20 cellular contexts compared by ENCODE assay signal in the genomic region with DNA sequence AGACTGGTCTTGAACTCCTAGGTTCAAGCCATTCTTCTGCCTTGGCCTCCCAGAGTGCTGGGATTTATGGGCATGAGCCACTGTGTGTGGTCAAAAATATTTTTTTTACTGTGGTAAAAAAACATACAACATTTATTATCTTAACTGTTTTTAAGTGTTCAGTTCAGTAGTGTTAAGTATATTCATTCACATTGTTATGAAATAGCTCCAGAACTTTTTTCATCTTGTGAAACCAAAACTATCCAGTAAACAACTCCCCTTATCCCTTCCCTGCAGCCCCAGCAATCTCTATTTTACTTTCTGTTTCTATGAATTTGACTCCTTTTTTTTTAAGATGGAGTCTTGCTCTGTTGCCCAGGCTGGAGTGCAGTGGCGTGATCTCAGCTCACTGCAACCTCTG. TPM values are rescaled to one million over a fixed set of nuclear protein-coding genes. Genes with fewer than 3 reads are reported as not detected.
DNase-seq lines count a peak whose midpoint lies in the region; ATAC-seq and TF ChIP-seq lines count a peak whose summit lies in the region.
"Had no signal": no experiment of that assay in that cellular context is flagged by ENCODE, and none has a peak within 500 bp of the region (broad histone marks: within the 10 kb centered on the region; RNA-seq: fewer than 3 reads in every experiment).

No MANE protein-coding gene starts in this region.

- H3K4me1 Mint-ChIP-seq in CD14-positive monocyte, result peaks cover 20% of the 10 kb centered on the region
- peaks cover 48% of the 10 kb centered on the region for H3K4me1 Mint-ChIP-seq in activated T-helper 1 cell treated with anti-CD3 and anti-CD28 coated beads, Interleukin-12 subunit alpha, Interleukin-12 subunit beta, Interleukin-2, Interleukin-4 antibody, amounts not matched to agents 30 ng/mL and 10 ng/mL and 1 ng/mL, durations not matched to agents 14 hours and 24 hours and 36 hours (ENCODE audit: low read depth)
- peaks cover 21 to 49% (median 38%) of the 10 kb centered on the region in 3 donors for H3K4me1 Mint-ChIP-seq in naive B cell

- intact Hi-C loops in CD14-positive monocyte (cut with micrococcal nuclease), result no loop called here
- intact Hi-C loops in activated T-helper 1 cell treated with anti-CD3 and anti-CD28 coated beads, Interleukin-12 subunit alpha, Interleukin-12 subunit beta, Interleukin-2, Interleukin-4 antibody, amounts not matched to agents 30 ng/mL and 10 ng/mL and 1 ng/mL, durations not matched to agents 14 hours and 24 hours and 36 hours (cut with micrococcal nuclease), result loop anchor here (1.0 kb wide), 1 partner anchor 8 kb away; no protein-coding TSS in a partner anchor

- DNase-seq in CD14-positive monocyte (ENCODE audit: low spot score) (no peak), EH (ENCODE audit: low read depth) (peak; percentile 55), naive B cell (no peak), AG08396 (ENCODE audit: low spot score) (no peak), anterior cingulate cortex (lab: John Stamatoyannopoulos, UW) (no peak), NCI-H2171 (lab: John Stamatoyannopoulos, UW) (no peak)
- DNase-seq in activated T-helper 1 cell treated with anti-CD3 and anti-CD28 coated beads, Interleukin-12 subunit alpha, Interleukin-12 subunit beta, Interleukin-2, Interleukin-4 antibody, amounts not matched to agents 30 ng/mL and 10 ng/mL and 1 ng/mL, durations not matched to agents 14 hours and 24 hours and 36 hours (ENCODE audit: low spot score), result no peak
- DNase-seq: activated CD4-positive, alpha-beta T cell treated with anti-CD3 and anti-CD28 coated beads, Interleukin-2, amount 50 U/mL, for 48 hours; activated effector memory CD4-positive, alpha-beta T cell treated with Interleukin-2 at 50 U/mL for 16 hours; AML-193; body of pancreas; DMS 273 treated with DMSO at 0.1 percent for 48 hours; gastrocnemius medialis; GM23248; left ventricle myocardium inferior; MG63; NCI-H2029 treated with DMSO at 0.1 percent for 48 hours; NCI-H510A treated with DMSO at 0.1 percent for 48 hours; SJCRH30; stimulated activated CD4-positive, alpha-beta T cell treated with anti-CD3 and anti-CD28 coated beads, Interleukin-2, amount 100 ng/mL, for 48 hours had no signal

- H3K27ac Mint-ChIP-seq in CD14-positive monocyte (peak overlapping the region; percentile 92 to 96 (median 94)), naive B cell (peak overlapping the region in 5 of 6 donors; percentile 45 to 93 (median 83))
- H3K27ac Mint-ChIP-seq in activated T-helper 1 cell treated with anti-CD3 and anti-CD28 coated beads, Interleukin-12 subunit alpha, Interleukin-12 subunit beta, Interleukin-2, Interleukin-4 antibody, amounts not matched to agents 30 ng/mL and 10 ng/mL and 1 ng/mL, durations not matched to agents 14 hours and 24 hours and 36 hours, result peak overlapping the region; percentile 40

- H3K36me3 Mint-ChIP-seq in CD14-positive monocyte (peaks cover 59 to 85% of the 10 kb centered on the region in 2 donors), naive B cell (peaks cover 10 to 18% of the 10 kb centered on the region in 2 donors)
- H3K36me3 Mint-ChIP-seq in activated T-helper 1 cell treated with anti-CD3 and anti-CD28 coated beads, Interleukin-12 subunit alpha, Interleukin-12 subunit beta, Interleukin-2, Interleukin-4 antibody, amounts not matched to agents 30 ng/mL and 10 ng/mL and 1 ng/mL, durations not matched to agents 14 hours and 24 hours and 36 hours (ENCODE audit: low read depth), result peaks cover 51% of the 10 kb centered on the region

- ATAC-seq in naive B cell (ENCODE audit: low read depth in 2 of 2), result peak in 1 of 2 donors; percentile 20
- ATAC-seq: body of pancreas, gastrocnemius medialis had no signal

- H3K27me3 Mint-ChIP-seq in CD14-positive monocyte (ENCODE audit: low read depth in 3 of 3) (peaks cover 0 to 3% (median 2%) of the 10 kb centered on the region in 3 donors), naive B cell (no peaks in the 10 kb centered on the region)
- H3K27me3 Mint-ChIP-seq in activated T-helper 1 cell treated with anti-CD3 and anti-CD28 coated beads, Interleukin-12 subunit alpha, Interleukin-12 subunit beta, Interleukin-2, Interleukin-4 antibody, amounts not matched to agents 30 ng/mL and 10 ng/mL and 1 ng/mL, durations not matched to agents 14 hours and 24 hours and 36 hours (ENCODE audit: insufficient read depth), result no peaks in the 10 kb centered on the region

- H3K9me3 Mint-ChIP-seq in CD14-positive monocyte, result peaks cover 0 to 2% (median 0%) of the 10 kb centered on the region in 7 donors
- no peaks in the 10 kb centered on the region for H3K9me3 Mint-ChIP-seq in activated T-helper 1 cell treated with anti-CD3 and anti-CD28 coated beads, Interleukin-12 subunit alpha, Interleukin-12 subunit beta, Interleukin-2, Interleukin-4 antibody, amounts not matched to agents 30 ng/mL and 10 ng/mL and 1 ng/mL, durations not matched to agents 14 hours and 24 hours and 36 hours
- H3K9me3 Mint-ChIP-seq in naive B cell, result no peaks in the 10 kb centered on the region

- no peak for TF ChIP-seq CTCF in CD14-positive monocyte (IDR thresholded peaks at IDR 0.05)

- H3K4me3 Mint-ChIP-seq in CD14-positive monocyte (peak overlapping the region; percentile 39 to 66), naive B cell (peak overlapping the region in 5 of 8 donors; percentile 6 to 83 (median 40))
- peak overlapping the region; percentile 34 for H3K4me3 Mint-ChIP-seq in activated T-helper 1 cell treated with anti-CD3 and anti-CD28 coated beads, Interleukin-12 subunit alpha, Interleukin-12 subunit beta, Interleukin-2, Interleukin-4 antibody, amounts not matched to agents 30 ng/mL and 10 ng/mL and 1 ng/mL, durations not matched to agents 14 hours and 24 hours and 36 hours

RNA-seq across cellular contexts. Expression of a gene that starts 9.3 kb away (rescaled TPM):
- polyA plus RNA-seq in CD14-positive monocyte, result 10 to 100 TPM; 21.9 to 30.1 TPM
- total RNA-seq in activated T-helper 1 cell treated with anti-CD3 and anti-CD28 coated beads, Interleukin-12 subunit alpha, Interleukin-12 subunit beta, Interleukin-2, Interleukin-4 antibody, amounts not matched to agents 30 ng/mL and 10 ng/mL and 1 ng/mL, durations not matched to agents 14 hours and 24 hours and 36 hours, result 56.3 and 56.7 TPM in 2 replicates
- polyA plus RNA-seq in naive B cell (ENCODE audit: low read depth in 6 of 6), result 10 to 100 TPM; 40.1 to 98.1 (median 88.1) TPM

RNA-seq across cellular contexts. Expression of a gene that starts 59.6 kb away (rescaled TPM):
- polyA plus RNA-seq in CD14-positive monocyte, result 10 to 100 TPM; 50.9 to 62.2 TPM
- 40.8 and 52.2 TPM in 2 replicates for total RNA-seq in activated T-helper 1 cell treated with anti-CD3 and anti-CD28 coated beads, Interleukin-12 subunit alpha, Interleukin-12 subunit beta, Interleukin-2, Interleukin-4 antibody, amounts not matched to agents 30 ng/mL and 10 ng/mL and 1 ng/mL, durations not matched to agents 14 hours and 24 hours and 36 hours
- polyA plus RNA-seq in naive B cell (ENCODE audit: low read depth in 6 of 6), result 10 to 100 TPM; 67.1 to 95.8 (median 78.8) TPM

Comparison
In these comparisons a context has a peak if more than half of its experiments do, and no peak if none do; other contexts are left out.
1. H3K27ac Mint-ChIP-seq: peak in every context shown above with its lines; median percentile 94 in CD14-positive monocyte; 83 in naive B cell; 40 in activated T-helper 1 cell treated with anti-CD3 and anti-CD28 coated beads, Interleukin-12 subunit alpha, Interleukin-12 subunit beta, Interleukin-2, Interleukin-4 antibody, amounts not matched to agents 30 ng/mL and 10 ng/mL and 1 ng/mL, durations not matched to agents 14 hours and 24 hours and 36 hours.